Comparison of ENCODE assay signal across 12 cellular contexts in genomic region chr9:90095682-90096081, GRCh38.
DNase-seq lines count a peak whose midpoint lies in the region; ATAC-seq, FAIRE-seq and TF ChIP-seq lines count a peak whose summit lies in the region.
"Had no signal": no experiment of that assay in that cellular context is flagged by ENCODE, and none has a peak within 500 bp of the region (broad histone marks: within the 10 kb centered on the region; RNA-seq: fewer than 3 reads in every experiment).

No MANE protein-coding gene starts in this region.

- no peak overlapping the region for H3K14ac ChIP-seq in mesenchymal stem cell (ENCODE audit: low read length in 2 of 2)

- no peaks in the 10 kb centered on the region for H3K36me3 ChIP-seq in mesenchymal stem cell (ENCODE audit: control insufficient read depth in 1 of 2, insufficient read depth in 2 of 2, low read depth in 1 of 2, low read length in 2 of 2)

- H3K4ac ChIP-seq in mesenchymal stem cell (ENCODE audit: low read depth in 1 of 2, low read length in 2 of 2) = no peak overlapping the region

- no peak overlapping the region for H2BK120ac ChIP-seq in mesenchymal stem cell (ENCODE audit: low read depth, low read length)

- peaks cover 45 to 72% of the 10 kb centered on the region in 2 experiments for H3K27me3 ChIP-seq in mesenchymal stem cell (ENCODE audit: control insufficient read depth in 1 of 2, insufficient read depth in 1 of 2, low read length in 2 of 2)

- no peak overlapping the region for H2AK5ac ChIP-seq in mesenchymal stem cell (ENCODE audit: low read length, severe bottlenecking)

- DNase-seq in DMS53 treated with DMSO at 0.1 percent for 48 hours (lab: John Stamatoyannopoulos, UW; ENCODE audit: unreplicated experiment) = peak; percentile 83
- peak; percentile 96 for DNase-seq in NCI-H1105 treated with DMSO at 0.1 percent for 48 hours (lab: John Stamatoyannopoulos, UW)
- DNase-seq in NCI-H526 treated with DMSO at 0.1 percent for 48 hours (lab: John Stamatoyannopoulos, UW) = peak; percentile 16
- DNase-seq in left colon = peak in 1 of 2 donors; percentile 53
- no peak for DNase-seq in GM12892 (ENCODE audit: insufficient read length)
- DNase-seq in HuH-7.5 (ENCODE audit: low spot score) = no peak
- DNase-seq in globus pallidus (ENCODE audit: low spot score) = no peak
- no peak for DNase-seq in mesenchymal stem cell
- DNase-seq: activated gamma-delta T cell, Caco-2, natural killer cell had no signal

- no peak overlapping the region for H4K8ac ChIP-seq in mesenchymal stem cell (ENCODE audit: low read length)

- H4K91ac ChIP-seq in mesenchymal stem cell (ENCODE audit: low read length) = no peak overlapping the region

- H2BK5ac ChIP-seq in mesenchymal stem cell (ENCODE audit: low read depth, low read length, poor library complexity, severe bottlenecking) = no peak overlapping the region

- no peak overlapping the region for H3K4me3 ChIP-seq in mesenchymal stem cell (ENCODE audit: insufficient read depth in 1 of 2, low read depth in 1 of 2, low read length in 2 of 2)

- H3K79me1 ChIP-seq in mesenchymal stem cell (replicated peaks; ENCODE audit: low read length, poor library complexity, severe bottlenecking) = no peaks in the 10 kb centered on the region

- no peak overlapping the region for H3K9ac ChIP-seq in mesenchymal stem cell (ENCODE audit: low read length)

- peak overlapping the region in 1 of 2 experiments; percentile 26 for H2BK12ac ChIP-seq in mesenchymal stem cell (ENCODE audit: low read length in 2 of 2)

- peak; percentile 73 for ATAC-seq in left colon
- ATAC-seq: natural killer cell had no signal

- no peak overlapping the region for H3K27ac ChIP-seq in mesenchymal stem cell (ENCODE audit: low read length, poor library complexity, severe bottlenecking)

- H2BK15ac ChIP-seq in mesenchymal stem cell (ENCODE audit: low read depth, poor library complexity, severe bottlenecking) = no peak overlapping the region

- no peaks in the 10 kb centered on the region for H3K4me1 ChIP-seq in mesenchymal stem cell (ENCODE audit: control insufficient read depth, insufficient read depth, low read depth, low read length)
- H3K4me1 ChIP-seq: Caco-2 had no signal

- no peaks in the 10 kb centered on the region for H3K9me3 ChIP-seq in mesenchymal stem cell (ENCODE audit: control insufficient read depth, low read length)
- H3K9me3 ChIP-seq: Caco-2 had no signal

- WGBS in mesenchymal stem cell = 63% methylated on average over 10 of the region's 11 CpGs

- no peak for TF ChIP-seq POLR2A in GM12892 (IDR thresholded peaks at IDR 0.05; ENCODE audit: low read depth, low read length)

- no peak for FAIRE-seq in GM12892 (lab: Jason Lieb, UNC)
- FAIRE-seq: TTC549 had no signal

- H3K23ac ChIP-seq in mesenchymal stem cell (ENCODE audit: low read length in 2 of 2) = peak overlapping the region in 1 of 2 experiments; percentile 15

- H3K4me2 ChIP-seq in mesenchymal stem cell (ENCODE audit: low read length, poor library complexity, severe bottlenecking) = no peak overlapping the region

- intact Hi-C loops in left colon (cut with DNase I, micrococcal nuclease) = no loop called here

- H2AFZ ChIP-seq in mesenchymal stem cell (ENCODE audit: low read depth, low read length) = no peak overlapping the region

- peak overlapping the region in 1 of 2 experiments; percentile 14 for H3K18ac ChIP-seq in mesenchymal stem cell (ENCODE audit: low read depth in 1 of 2, low read length in 2 of 2)

Comparison
In these comparisons a context has a peak if more than half of its experiments do, and no peak if none do; other contexts are left out.
1. DNase-seq: peak in DMS53 treated with DMSO at 0.1 percent for 48 hours (single experiment), NCI-H1105 treated with DMSO at 0.1 percent for 48 hours (single experiment) and NCI-H526 treated with DMSO at 0.1 percent for 48 hours (single experiment); none in GM12892 (single experiment), HuH-7.5 (single experiment), globus pallidus (single experiment) and mesenchymal stem cell (single experiment).